8 cellular contexts compared by ENCODE assay signal in genomic region chr4:77217526-77217925, GRCh38.
"Had no signal": no experiment of that assay in that cellular context is flagged by ENCODE, and none has a peak within 500 bp of the region (broad histone marks: within the 10 kb centered on the region; RNA-seq: fewer than 3 reads in every experiment).

No MANE protein-coding gene starts in this region.

- DNase-seq: GDM1, GF-D8 had no signal

- ATAC-seq: GM12878 had no signal

- FAIRE-seq: G401.6, GM12878, GM12891, GM12892, GM18507, GM19239 had no signal

- H3K4me3 ChIP-seq: GM12878 had no signal
